In genomic region chr1:155934097-155934932, GRCh38 we compare ENCODE assay signal across 1 cellular context.
TF ChIP-seq lines count a peak whose summit lies in the region.

Gene KHDC4 (minus strand): TSS chr1:155934413. CDS start chr1:155934373, 40 bp downstream.

TF ChIP-seq in SK-N-SH, 30 proteins besides CTCF, POLR2A, EP300 and RAD21 (continued from another document):
- no peak for TF ChIP-seq TEAD4 (IDR thresholded peaks at IDR 0.05; ENCODE audit: borderline replicate concordance, insufficient read depth)
- TF ChIP-seq NFIC (IDR thresholded peaks at IDR 0.05; ENCODE audit: borderline replicate concordance), result no peak
- TF ChIP-seq MEF2A (IDR thresholded peaks at IDR 0.05; ENCODE audit: borderline replicate concordance, low read depth), result no peak
- no peak for TF ChIP-seq RFX5 (IDR thresholded peaks at IDR 0.05; ENCODE audit: low read length)
- no peak for TF ChIP-seq RXRA (IDR thresholded peaks at IDR 0.05; ENCODE audit: borderline replicate concordance, low read depth)
- TF ChIP-seq YY1 (IDR thresholded peaks at IDR 0.05; ENCODE audit: low read depth), result peak; percentile 99
- peak; percentile 34; the same call in 1 of the 2 replicates for TF ChIP-seq JUND (IDR thresholded peaks at IDR 0.05)
- TF ChIP-seq, protein P1, sequence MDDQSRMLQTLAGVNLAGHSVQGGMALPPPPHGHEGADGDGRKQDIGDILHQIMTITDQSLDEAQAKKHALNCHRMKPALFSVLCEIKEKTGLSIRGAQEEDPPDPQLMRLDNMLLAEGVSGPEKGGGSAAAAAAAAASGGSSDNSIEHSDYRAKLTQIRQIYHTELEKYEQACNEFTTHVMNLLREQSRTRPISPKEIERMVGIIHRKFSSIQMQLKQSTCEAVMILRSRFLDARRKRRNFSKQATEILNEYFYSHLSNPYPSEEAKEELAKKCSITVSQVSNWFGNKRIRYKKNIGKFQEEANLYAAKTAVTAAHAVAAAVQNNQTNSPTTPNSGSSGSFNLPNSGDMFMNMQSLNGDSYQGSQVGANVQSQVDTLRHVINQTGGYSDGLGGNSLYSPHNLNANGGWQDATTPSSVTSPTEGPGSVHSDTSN (IDR thresholded peaks at IDR 0.05), result peak; percentile 100
- no peak for TF ChIP-seq ZBTB33 (IDR thresholded peaks at IDR 0.05; ENCODE audit: borderline replicate concordance, low read depth)
- TF ChIP-seq RCOR1 (IDR thresholded peaks at IDR 0.05; ENCODE audit: low read length), result peak; percentile 29; the same call in 1 of the 2 replicates
- peak; percentile 83 for TF ChIP-seq TAF1 (IDR thresholded peaks at IDR 0.05; ENCODE audit: borderline replicate concordance, low read depth, low read length)
- no peak for TF ChIP-seq IRF3 (IDR thresholded peaks at IDR 0.05; ENCODE audit: low read depth, low read length)
- TF ChIP-seq FOXJ3 (CRISPR knock-in tag; IDR thresholded peaks at IDR 0.05), result no peak
- peak; percentile 95 for TF ChIP-seq CHD2 (IDR thresholded peaks at IDR 0.05; ENCODE audit: low read length, partially characterized antibody)
